23 cellular contexts compared by ENCODE assay signal in the genomic region with DNA sequence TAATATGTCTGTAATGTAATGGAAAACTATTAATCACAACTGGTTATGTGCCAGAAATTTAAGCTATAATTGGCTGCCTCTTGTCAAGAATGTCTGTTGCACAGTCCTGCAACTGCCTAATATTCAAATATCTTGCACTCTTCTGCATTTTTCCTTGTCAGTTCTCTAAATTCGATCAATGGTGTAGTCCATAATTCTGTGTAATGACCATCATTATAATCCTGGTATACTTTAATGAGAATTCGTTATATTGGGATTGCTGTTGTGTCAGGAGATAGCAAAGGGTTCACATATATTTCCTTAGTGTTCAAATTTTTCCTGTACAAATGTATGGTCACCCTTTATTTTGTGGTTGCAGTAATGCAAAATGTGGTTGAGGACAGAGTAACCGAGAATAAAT. TPM values are rescaled to one million over a fixed set of nuclear protein-coding genes. Genes with fewer than 3 reads are reported as not detected.
"Had no signal": no experiment of that assay in that cellular context is flagged by ENCODE, and none has a peak within 500 bp of the region (broad histone marks: within the 10 kb centered on the region; RNA-seq: fewer than 3 reads in every experiment).

No MANE protein-coding gene starts in this region.

- H3K4me3 Mint-ChIP-seq: naive thymus-derived CD8-positive, alpha-beta T cell; neural crest cell had no signal

- H3K36me3 ChIP-seq: esophagus muscularis mucosa, gastrocnemius medialis, heart right ventricle, right atrium auricular region, sigmoid colon, stomach, thoracic aorta, transverse colon had no signal

- H3K27me3 ChIP-seq: esophagus muscularis mucosa, right atrium auricular region, sigmoid colon had no signal

- DNase-seq: cortex of kidney; dorsolateral prefrontal cortex; effector CD8-positive, alpha-beta T cell; gastrocnemius medialis; heart right ventricle; hypothalamus; kidney glomerular epithelial cell; mammary epithelial cell; mucosa of descending colon; naive thymus-derived CD8-positive, alpha-beta T cell; posterior cingulate gyrus; sigmoid colon; stimulated activated CD4-positive, alpha-beta T cell treated with anti-CD3 and anti-CD28 coated beads, Interleukin-12 subunit alpha, Interleukin-12 subunit beta, amount 100 ng/mL, for 4 hours; stimulated activated naive CD4-positive, alpha-beta T cell; stomach; substantia nigra; transverse colon had no signal

- H3K27ac ChIP-seq: dorsolateral prefrontal cortex, esophagus muscularis mucosa, gastrocnemius medialis, heart right ventricle, right atrium auricular region, sigmoid colon, skin epidermis, stomach, thoracic aorta, transverse colon had no signal

- H3K36me3 Mint-ChIP-seq: naive thymus-derived CD8-positive, alpha-beta T cell had no signal

- H3K9me3 Mint-ChIP-seq: naive thymus-derived CD8-positive, alpha-beta T cell; neural crest cell had no signal

- H3K27ac Mint-ChIP-seq: naive thymus-derived CD8-positive, alpha-beta T cell had no signal

- H3K4me3 ChIP-seq: dorsolateral prefrontal cortex, esophagus muscularis mucosa, gastrocnemius medialis, heart right ventricle, mucosa of descending colon, right atrium auricular region, sigmoid colon, skin epidermis, stomach, thoracic aorta, transverse colon had no signal

- H3K9me3 ChIP-seq: esophagus muscularis mucosa, gastrocnemius medialis, heart right ventricle, mucosa of descending colon, right atrium auricular region, sigmoid colon, stomach, thoracic aorta, transverse colon had no signal

RNA-seq across cellular contexts. Expression of gene NTNG1, which starts 4.8 kb away (rescaled TPM):
- total RNA-seq: gastrocnemius medialis; naive thymus-derived CD8-positive, alpha-beta T cell; osteocyte had no signal
